30 cellular contexts compared by ENCODE assay signal in the genomic region with DNA sequence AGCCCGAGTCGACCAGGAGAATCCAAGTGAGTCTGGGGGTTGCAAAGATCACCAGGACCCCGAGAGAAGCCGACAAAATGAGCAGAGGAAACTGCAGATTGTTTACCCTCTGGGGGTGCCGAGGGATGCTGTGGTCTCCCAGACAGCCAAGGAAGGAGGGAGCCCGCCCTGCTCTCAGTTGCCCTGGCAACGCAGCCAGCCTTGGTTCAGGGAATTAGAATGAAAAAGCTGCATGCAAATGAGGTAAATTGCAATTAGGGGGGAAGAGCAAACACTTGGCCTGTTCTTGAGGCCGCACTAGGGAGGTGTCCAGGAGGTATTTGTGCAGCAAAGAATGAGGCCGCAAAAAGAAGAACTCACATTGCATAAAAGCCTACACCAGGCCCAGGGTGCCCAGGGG. TPM values are rescaled to one million over a fixed set of nuclear protein-coding genes. Genes with fewer than 3 reads are reported as not detected.
DNase-seq lines count a peak whose midpoint lies in the region; ATAC-seq and TF ChIP-seq lines count a peak whose summit lies in the region.
"Had no signal": no experiment of that assay in that cellular context is flagged by ENCODE, and none has a peak within 500 bp of the region (broad histone marks: within the 10 kb centered on the region; RNA-seq: fewer than 3 reads in every experiment).

No MANE protein-coding gene starts in this region.

- H3K36me3 ChIP-seq in HUES48 (ENCODE audit: control insufficient read depth, insufficient read depth, low read length) (no peaks in the 10 kb centered on the region), neural cell (ENCODE audit: insufficient read depth, low read length) (no peaks in the 10 kb centered on the region)
- H3K36me3 ChIP-seq: cardiac muscle cell, colonic mucosa, vagina had no signal

- no peak for ATAC-seq in HG02623 (IDR thresholded peaks at IDR 0.05; ENCODE audit: unreplicated experiment)
- ATAC-seq: A549; activated naive CD4-positive, alpha-beta T cell treated with anti-CD3 and anti-CD28 coated beads, Interleukin-2, amount 50 U/mL, for 72 hours; activated T-helper 17 cell treated with anti-CD3 and anti-CD28 coated beads, Interleukin-2, amount 50 U/mL, for 72 hours; HepG2 had no signal

- no peaks in the 10 kb centered on the region for H4K20me1 ChIP-seq in neural cell (ENCODE audit: insufficient read depth)

- peaks cover 46% of the 10 kb centered on the region for H3K4me1 ChIP-seq in HUES48 (ENCODE audit: control insufficient read depth, insufficient read depth, low read length)
- H3K4me1 ChIP-seq: Caco-2, colonic mucosa, vagina had no signal

- no peak overlapping the region for H3K27ac ChIP-seq in HUES48 (ENCODE audit: low read depth, low read length)
- no peak overlapping the region for H3K27ac ChIP-seq in neural cell (ENCODE audit: low read length)
- H3K27ac ChIP-seq: cardiac muscle cell, colonic mucosa, vagina had no signal

- TF ChIP-seq CTCF in neural cell (IDR thresholded peaks at IDR 0.05; ENCODE audit: poor library complexity, severe bottlenecking): no peak

- H3K9ac ChIP-seq in HUES48 (ENCODE audit: low read depth, low read length) (no peak overlapping the region), neural cell (ENCODE audit: low read length) (peak overlapping the region; percentile 26)

- no peaks in the 10 kb centered on the region for H3K9me3 ChIP-seq in HUES48 (ENCODE audit: control insufficient read depth, insufficient read depth, low read length)
- H3K9me3 ChIP-seq in neural cell (ENCODE audit: low read length): no peaks in the 10 kb centered on the region
- H3K9me3 ChIP-seq: A549, Caco-2, colonic mucosa, vagina had no signal

- TF ChIP-seq RAD21 in neural cell (conservative IDR thresholded peaks at IDR 0.05): no peak

- DNase-seq in Ammon's horn (ENCODE audit: low spot score) (peak; percentile 60), globus pallidus (ENCODE audit: low spot score) (peak; percentile 7), COLO829 (ENCODE audit: low spot score) (no peak), AG20443 (ENCODE audit: low spot score) (no peak), GM03348 (ENCODE audit: low spot score) (no peak)
- DNase-seq: activated CD4-positive, alpha-beta memory T cell treated with anti-CD3 and anti-CD28 coated beads, Interleukin-2, amount 10 ng/mL, durations not matched to agents 7 days and 5 days; activated CD4-positive, CD25-positive, alpha-beta regulatory T cell treated with anti-CD3 and anti-CD28 coated beads, Interleukin-2, amount 50 U/mL, for 72 hours; Caco-2; colonic mucosa; DMS79 treated with DMSO at 0.1 percent for 48 hours; effector CD8-positive, alpha-beta T cell; GF-D8; HFFc6; immature natural killer cell; mesenchymal stem cell; NCI-H1092; NCI-H2029; NCI-H2227 treated with DMSO at 0.1 percent for 48 hours; NCI-H748 treated with DMSO at 0.1 percent for 48 hours; stimulated activated naive CD4-positive, alpha-beta T cell treated with Interleukin-2 at 50 U/mL for 16 hours; T-helper 1 cell had no signal

- no peaks in the 10 kb centered on the region for H3K27me3 ChIP-seq in HUES48 (ENCODE audit: control insufficient read depth, insufficient read depth, low read length)
- no peaks in the 10 kb centered on the region for H3K27me3 ChIP-seq in neural cell (ENCODE audit: insufficient read depth, low read depth, low read length)
- H3K27me3 ChIP-seq: colonic mucosa, vagina had no signal

- H3K9me2 ChIP-seq in neural cell (ENCODE audit: insufficient read depth, low read length): no peaks in the 10 kb centered on the region

- 0 out of 2 replicates have a peak overlapping the region, but pooled peaks have one; percentile 21 for H3K4me3 ChIP-seq in HUES48 (ENCODE audit: low read depth, low read length)
- peak overlapping the region; percentile 41 for H3K4me3 ChIP-seq in neural cell (ENCODE audit: low read length)
- H3K4me3 ChIP-seq: A549, cardiac muscle cell, colonic mucosa, vagina had no signal

- H3K79me2 ChIP-seq in neural cell (replicated peaks; ENCODE audit: insufficient read depth, low read length): no peaks in the 10 kb centered on the region

- H3K4me2 ChIP-seq in neural cell (ENCODE audit: low read length): peak overlapping the region; percentile 28
- H3K4me2 ChIP-seq: A549 had no signal

- H3F3A ChIP-seq in neural cell (ENCODE audit: insufficient read depth, low read length, poor library complexity, severe bottlenecking): no peaks in the 10 kb centered on the region

- peak overlapping the region; percentile 32 for H2AFZ ChIP-seq in neural cell (ENCODE audit: low read depth, low read length)

- TF ChIP-seq EP300 in neural cell (conservative IDR thresholded peaks at IDR 0.05; ENCODE audit: poor library complexity, severe bottlenecking): no peak

TF ChIP-seq in neural cell, 6 proteins besides CTCF, POLR2A, EP300 and RAD21:
- TF ChIP-seq POLR2AphosphoS5 (IDR thresholded peaks at IDR 0.05): no peak
- TF ChIP-seq MXI1 (conservative IDR thresholded peaks at IDR 0.05; ENCODE audit: poor library complexity, severe bottlenecking): no peak
- TF ChIP-seq TAF1 (IDR thresholded peaks at IDR 0.05; ENCODE audit: low read depth): no peak
- TF ChIP-seq SMC3 (conservative IDR thresholded peaks at IDR 0.05; ENCODE audit: poor library complexity): no peak
- TF ChIP-seq REST (IDR thresholded peaks at IDR 0.05; ENCODE audit: borderline replicate concordance): no peak
- TF ChIP-seq EZH2 (IDR thresholded peaks at IDR 0.05; ENCODE audit: borderline replicate concordance, insufficient read depth, low read length, poor library complexity, severe bottlenecking): no peak

RNA-seq across cellular contexts. Expression of gene ATXN10, which starts 40.5 kb away (rescaled TPM):
- polyA plus RNA-seq in neural cell: 282 and 321 TPM in 2 replicates
- 225 and 247 TPM in 2 replicates for polyA minus RNA-seq in neural cell

Comparison
In these comparisons a context has a peak if more than half of its experiments do, and no peak if none do; other contexts are left out.
1. DNase-seq: peak in Ammon's horn (single experiment) and globus pallidus (single experiment); none in COLO829 (single experiment), AG20443 (single experiment) and GM03348 (single experiment).